In genomic region chr1:31170486-31170735, GRCh38 we compare ENCODE assay signal across 9 cellular contexts.
DNase-seq lines count a peak whose midpoint lies in the region; ATAC-seq and TF ChIP-seq lines count a peak whose summit lies in the region.
"Had no signal": no experiment of that assay in that cellular context is flagged by ENCODE, and none has a peak within 500 bp of the region (broad histone marks: within the 10 kb centered on the region; RNA-seq: fewer than 3 reads in every experiment).

No MANE protein-coding gene starts in this region.

- TF ChIP-seq CTCF in 22Rv1 (IDR thresholded peaks at IDR 0.05) (no peak), HEK293 (tag by site-specific recombination; IDR thresholded peaks at IDR 0.05) (no peak), coronary artery (IDR thresholded peaks at IDR 0.05) (no peak), osteocyte (IDR thresholded peaks at IDR 0.05) (no peak)

- no peaks in the 10 kb centered on the region for H3K9me3 ChIP-seq in HEK293 (ENCODE audit: control insufficient read depth, insufficient read depth, low read depth, low read length)

- H3K4me1 Mint-ChIP-seq in osteocyte (ENCODE audit: unreplicated experiment) = peaks cover 11% of the 10 kb centered on the region

- no peaks in the 10 kb centered on the region for H3K4me1 ChIP-seq in HEK293 (ENCODE audit: control insufficient read depth, insufficient read depth, low read length)

- peak overlapping the region; percentile 83 for H3K27ac ChIP-seq in 22Rv1
- H3K27ac ChIP-seq in HEK293 (ENCODE audit: extremely low read depth, low read depth, low read length) = no peak overlapping the region
- H3K27ac ChIP-seq in coronary artery = peak overlapping the region; percentile 19 to 89

- H3K4me3 Mint-ChIP-seq in osteocyte (ENCODE audit: unreplicated experiment) = no peak overlapping the region
- H3K4me3 Mint-ChIP-seq: CD8-positive, alpha-beta T cell had no signal

- H3K9me3 Mint-ChIP-seq in osteocyte (ENCODE audit: unreplicated experiment) = no peaks in the 10 kb centered on the region
- H3K9me3 Mint-ChIP-seq: CD8-positive, alpha-beta T cell had no signal

- POLR2A ChIA-PET in HEK293 (lab: Yijun Ruan, JAX) = interaction anchor here (1.0 to 1.5 kb wide), 4 partner anchors 9 to 126 kb away, joined by 5 to 8 read pairs (median 7); partner anchors contain the start of genes SNRNP40 and ZCCHC17

- H3K27ac Mint-ChIP-seq in osteocyte (ENCODE audit: unreplicated experiment) = peak overlapping the region; percentile 93
- H3K27ac Mint-ChIP-seq: CD8-positive, alpha-beta T cell had no signal

- CTCF ChIA-PET in HEK293 (lab: Yijun Ruan, JAX) = interaction anchor here (0.8 to 1.8 kb wide), 5 partner anchors 8 to 19 kb away, joined by 3 to 10 read pairs (median 4); no protein-coding TSS in a partner anchor

- ATAC-seq in GM21825 (IDR thresholded peaks at IDR 0.05; ENCODE audit: unreplicated experiment) = no peak
- ATAC-seq: CD8-positive, alpha-beta T cell had no signal

- DNase-seq in coronary artery (ENCODE audit: low spot score) = no peak
- DNase-seq in osteocyte (ENCODE audit: extremely low spot score, unreplicated experiment) = no peak
- no peak for DNase-seq in NCI-H2107 (lab: John Stamatoyannopoulos, UW)
- DNase-seq in pons (ENCODE audit: low spot score) = no peak
- DNase-seq in NCI-H2227 (lab: John Stamatoyannopoulos, UW; ENCODE audit: unreplicated experiment) = no peak

- no peaks in the 10 kb centered on the region for H3K36me3 ChIP-seq in HEK293 (ENCODE audit: control insufficient read depth in 2 of 2, insufficient read depth in 1 of 2, low read length in 2 of 2)

- no peaks in the 10 kb centered on the region for H3K27me3 Mint-ChIP-seq in osteocyte (ENCODE audit: unreplicated experiment)

- no peaks in the 10 kb centered on the region for H3K36me3 Mint-ChIP-seq in osteocyte (ENCODE audit: unreplicated experiment)
- H3K36me3 Mint-ChIP-seq: CD8-positive, alpha-beta T cell had no signal

- H3K4me3 ChIP-seq in HEK293 (ENCODE audit: low read depth, low read length) (no peak overlapping the region), coronary artery (no peak overlapping the region)

TF ChIP-seq in HEK293, 187 proteins besides CTCF, POLR2A, EP300 and RAD21:
- TF ChIP-seq ZFHX2 (tag by site-specific recombination; conservative IDR thresholded peaks at IDR 0.05) (peak; percentile 33; the same call in 1 of the 2 replicates), EGR2 (tag by site-specific recombination; IDR thresholded peaks at IDR 0.05; ENCODE audit: low read depth) (peak; percentile 48; the same call in 1 of the 2 replicates), ZNF555 (tag by site-specific recombination; conservative IDR thresholded peaks at IDR 0.05) (no peak)
